Comparison of ENCODE assay signal across 25 cellular contexts in genomic region chr19:784541-784940, GRCh38. TPM values are rescaled to one million over a fixed set of nuclear protein-coding genes. Genes with fewer than 3 reads are reported as not detected.
DNase-seq lines count a peak whose midpoint lies in the region; ATAC-seq, FAIRE-seq and TF ChIP-seq lines count a peak whose summit lies in the region.
"Had no signal": no experiment of that assay in that cellular context is flagged by ENCODE, and none has a peak within 500 bp of the region (broad histone marks: within the 10 kb centered on the region; RNA-seq: fewer than 3 reads in every experiment).

No MANE protein-coding gene starts in this region.

- H3K9me3 ChIP-seq in HAP-1 (no peaks in the 10 kb centered on the region), SJSA1 (replicated peaks) (no peaks in the 10 kb centered on the region), left lung (no peaks in the 10 kb centered on the region)
- H3K9me3 ChIP-seq: ascending aorta, testis had no signal

- H3K36me3 ChIP-seq in HAP-1 (replicated peaks) (peaks cover 3% of the 10 kb centered on the region; the same call in 1 of the 2 replicates), SJSA1 (peaks cover 56% of the 10 kb centered on the region), left lung (no peaks in the 10 kb centered on the region)
- H3K36me3 ChIP-seq: ascending aorta had no signal

- DNase-seq in HAP-1 (ENCODE audit: low spot score in 2 of 2) (no peak), SJSA1 (ENCODE audit: low read depth in 1 of 2, low spot score in 2 of 2) (peak in 1 of 2 experiments; percentile 35), left lung (no peak), progenitor cell of endocrine pancreas (ENCODE audit: low spot score, unreplicated experiment) (no peak), GM12892 (ENCODE audit: insufficient read length) (no peak), HK-2 (ENCODE audit: unreplicated experiment) (no peak), NCI-H2227 (lab: John Stamatoyannopoulos, UW; ENCODE audit: unreplicated experiment) (no peak)
- DNase-seq: activated CD8-positive, alpha-beta T cell treated with anti-CD3 and anti-CD28 coated beads, Interleukin-2, amount 10 ng/mL, durations not matched to agents 7 days and 5 days; activated naive CD4-positive, alpha-beta T cell treated with anti-CD3 and anti-CD28 coated beads, Interleukin-2, amount 10 ng/mL, durations not matched to agents 7 days and 5 days; activated T-cell treated with anti-CD3 and anti-CD28 coated beads, Interleukin-2, amount 50 U/mL, for 24 hours; effector memory CD8-positive, alpha-beta T cell; glutamatergic neuron; NCI-H1048; NCI-H1930; testis had no signal

- no peak for TF ChIP-seq POLR2A in GM12892 (IDR thresholded peaks at IDR 0.05; ENCODE audit: low read depth, low read length)

- no peaks in the 10 kb centered on the region for H3K27me3 ChIP-seq in HAP-1 (ENCODE audit: low read depth)
- no peaks in the 10 kb centered on the region for H3K27me3 ChIP-seq in SJSA1 (replicated peaks)
- H3K27me3 ChIP-seq in left lung: no peaks in the 10 kb centered on the region
- H3K27me3 ChIP-seq: ascending aorta, testis had no signal

- TF ChIP-seq CTCF in left lung (IDR thresholded peaks at IDR 0.05) (no peak), progenitor cell of endocrine pancreas (IDR thresholded peaks at IDR 0.05; ENCODE audit: unreplicated experiment) (no peak)

- H3K4me1 ChIP-seq in HAP-1 (peaks cover 22% of the 10 kb centered on the region), SJSA1 (replicated peaks) (peaks cover 74% of the 10 kb centered on the region), left lung (peaks cover 20 to 58% of the 10 kb centered on the region in 2 donors)

- H3K27me3 Mint-ChIP-seq in progenitor cell of endocrine pancreas: no peaks in the 10 kb centered on the region
- H3K27me3 Mint-ChIP-seq: activated T-cell treated with anti-CD3 and anti-CD28 coated beads, Interleukin-2, amount 50 U/mL, for 24 hours had no signal

- H3K9me3 Mint-ChIP-seq in progenitor cell of endocrine pancreas (ENCODE audit: low read depth): no peaks in the 10 kb centered on the region
- H3K9me3 Mint-ChIP-seq: activated naive CD4-positive, alpha-beta T cell treated with anti-CD3 and anti-CD28 coated beads, Interleukin-2, amount 10 ng/mL, durations not matched to agents 7 days and 5 days; activated T-cell treated with anti-CD3 and anti-CD28 coated beads, Interleukin-2, amount 50 U/mL, for 24 hours; effector memory CD8-positive, alpha-beta T cell; stimulated activated effector memory CD8-positive, alpha-beta T cell treated with anti-CD3 and anti-CD28 coated beads, Interleukin-12 subunit alpha, Interleukin-12 subunit beta, amount 100 ng/mL, for 72 hours had no signal

- no peak for FAIRE-seq in GM12892 (lab: Jason Lieb, UNC)
- FAIRE-seq: G401.6 had no signal

- peaks cover 2% of the 10 kb centered on the region for H3K36me3 Mint-ChIP-seq in progenitor cell of endocrine pancreas (ENCODE audit: insufficient read depth)
- H3K36me3 Mint-ChIP-seq: activated naive CD4-positive, alpha-beta T cell treated with anti-CD3 and anti-CD28 coated beads, Interleukin-2, amount 10 ng/mL, durations not matched to agents 7 days and 5 days; stimulated activated effector memory CD8-positive, alpha-beta T cell treated with anti-CD3 and anti-CD28 coated beads, Interleukin-12 subunit alpha, Interleukin-12 subunit beta, amount 100 ng/mL, for 72 hours had no signal

- in situ Hi-C loops in HAP-1 (cut with MboI; ENCODE audit: low sequenced_read_pairs): no loop called here

- peak overlapping the region; percentile 34; the same call in 1 of the 2 replicates for H3K4me3 ChIP-seq in HAP-1
- peak overlapping the region; percentile 47 for H3K4me3 ChIP-seq in SJSA1
- peak overlapping the region; percentile 12 to 27 for H3K4me3 ChIP-seq in left lung
- H3K4me3 ChIP-seq: ascending aorta, testis had no signal

- H3K4me1 Mint-ChIP-seq in progenitor cell of endocrine pancreas (ENCODE audit: low read depth): peaks cover 20% of the 10 kb centered on the region
- H3K4me1 Mint-ChIP-seq: stimulated activated effector memory CD8-positive, alpha-beta T cell treated with anti-CD3 and anti-CD28 coated beads, Interleukin-12 subunit alpha, Interleukin-12 subunit beta, amount 100 ng/mL, for 72 hours had no signal

- intact Hi-C loops in left lung (cut with DNase I): no loop called here

- H3K27ac ChIP-seq in SJSA1: peak overlapping the region; percentile 95; the same call in 1 of the 2 replicates
- H3K27ac ChIP-seq in left lung: peak overlapping the region in 1 of 2 donors; percentile 83
- H3K27ac ChIP-seq: ascending aorta had no signal

- no peak overlapping the region for H3K27ac Mint-ChIP-seq in progenitor cell of endocrine pancreas
- H3K27ac Mint-ChIP-seq: activated CD8-positive, alpha-beta T cell treated with anti-CD3 and anti-CD28 coated beads, Interleukin-2, amount 10 ng/mL, durations not matched to agents 7 days and 5 days; activated naive CD4-positive, alpha-beta T cell treated with anti-CD3 and anti-CD28 coated beads, Interleukin-2, amount 10 ng/mL, durations not matched to agents 7 days and 5 days; activated T-cell treated with anti-CD3 and anti-CD28 coated beads, Interleukin-2, amount 50 U/mL, for 24 hours; effector memory CD8-positive, alpha-beta T cell; stimulated activated effector memory CD8-positive, alpha-beta T cell treated with anti-CD3 and anti-CD28 coated beads, Interleukin-12 subunit alpha, Interleukin-12 subunit beta, amount 100 ng/mL, for 72 hours had no signal

- ATAC-seq in left lung (peak; percentile 13), HG02798 (IDR thresholded peaks at IDR 0.05; ENCODE audit: poor library complexity, unreplicated experiment) (no peak)
- ATAC-seq: activated CD8-positive, alpha-beta T cell treated with anti-CD3 and anti-CD28 coated beads, Interleukin-2, amount 10 ng/mL, durations not matched to agents 7 days and 5 days; effector memory CD8-positive, alpha-beta T cell; SK-N-SH treated with all-trans-retinoic acid at 6 μM for 48 hours; stimulated activated effector memory CD8-positive, alpha-beta T cell treated with anti-CD3 and anti-CD28 coated beads, Interleukin-12 subunit alpha, Interleukin-12 subunit beta, amount 100 ng/mL, for 72 hours had no signal

- peak overlapping the region; percentile 54 for H3K4me3 Mint-ChIP-seq in progenitor cell of endocrine pancreas (ENCODE audit: low read depth)
- H3K4me3 Mint-ChIP-seq: activated CD8-positive, alpha-beta T cell treated with anti-CD3 and anti-CD28 coated beads, Interleukin-2, amount 10 ng/mL, durations not matched to agents 7 days and 5 days; activated naive CD4-positive, alpha-beta T cell treated with anti-CD3 and anti-CD28 coated beads, Interleukin-2, amount 10 ng/mL, durations not matched to agents 7 days and 5 days; activated T-cell treated with anti-CD3 and anti-CD28 coated beads, Interleukin-2, amount 50 U/mL, for 24 hours; CD14-positive monocyte; effector memory CD8-positive, alpha-beta T cell; stimulated activated effector memory CD8-positive, alpha-beta T cell treated with anti-CD3 and anti-CD28 coated beads, Interleukin-12 subunit alpha, Interleukin-12 subunit beta, amount 100 ng/mL, for 72 hours had no signal

RNA-seq across cellular contexts. Expression of gene PTBP1, which starts 12.7 kb away (rescaled TPM):
- total RNA-seq in SJSA1 (2014; rRNA removed; shearing (Covaris generic)): 177 and 308 TPM in 2 replicates
- total RNA-seq in left lung (100 to 1,000 TPM; 236 to 354 TPM), progenitor cell of endocrine pancreas (497 and 500 TPM in 2 replicates)
- polyA plus RNA-seq in GM12892 (2012; ENCODE audit: missing spikeins): 115 TPM

RNA-seq across cellular contexts. Expression of gene MISP, which starts 33.6 kb away (rescaled TPM):
- total RNA-seq in SJSA1 (2014; rRNA removed; shearing (Covaris generic)): 0.11 TPM in 1 of 2 replicates, not detected in the other
- total RNA-seq in left lung (10 to 100 TPM; 19.2 to 44.0 TPM), progenitor cell of endocrine pancreas (1.1 and 2.5 TPM in 2 replicates)
- not detected for polyA plus RNA-seq in GM12892 (2012; ENCODE audit: missing spikeins)
- total RNA-seq: activated CD8-positive, alpha-beta T cell treated with anti-CD3 and anti-CD28 coated beads, Interleukin-2, amount 10 ng/mL, durations not matched to agents 7 days and 5 days; ascending aorta; fibroblast of lung had no signal
- polyA plus RNA-seq: CD14-positive monocyte, fibroblast of lung had no signal

RNA-seq across cellular contexts. Expression of gene PLPPR3, which starts 37.2 kb away (rescaled TPM):
- 1.1 and 2.3 TPM in 2 replicates for total RNA-seq in SJSA1 (2014; rRNA removed; shearing (Covaris generic))
- 1 to 10 TPM; 1.6 to 1.9 TPM for total RNA-seq in left lung
- 128 and 129 TPM in 2 replicates for total RNA-seq in progenitor cell of endocrine pancreas
- not detected for polyA plus RNA-seq in GM12892 (2012; ENCODE audit: missing spikeins)
- total RNA-seq: activated CD8-positive, alpha-beta T cell treated with anti-CD3 and anti-CD28 coated beads, Interleukin-2, amount 10 ng/mL, durations not matched to agents 7 days and 5 days; ascending aorta; lower leg skin; omental fat pad had no signal
- polyA plus RNA-seq: CD14-positive monocyte had no signal

RNA-seq across cellular contexts. Expression of gene AZU1, which starts 43.1 kb away (rescaled TPM):
- total RNA-seq in SJSA1 (2014; rRNA removed; shearing (Covaris generic)): not detected in 2 replicates
- 1 to 10 TPM; 1.3 TPM for total RNA-seq in left lung
- 4.8 and 5.1 TPM in 2 replicates for total RNA-seq in progenitor cell of endocrine pancreas
- not detected for polyA plus RNA-seq in GM12892 (2012; ENCODE audit: missing spikeins)
- total RNA-seq: activated CD8-positive, alpha-beta T cell treated with anti-CD3 and anti-CD28 coated beads, Interleukin-2, amount 10 ng/mL, durations not matched to agents 7 days and 5 days; ascending aorta had no signal
- polyA plus RNA-seq: fibroblast of lung had no signal

RNA-seq across cellular contexts. Expression of gene PRTN3, which starts 56.3 kb away (rescaled TPM):
- total RNA-seq in SJSA1 (2014; rRNA removed; shearing (Covaris generic)): not detected in 2 replicates
- under 1 TPM; 0.55 to 0.58 TPM for total RNA-seq in left lung
- total RNA-seq in progenitor cell of endocrine pancreas: not detected in 2 replicates
- polyA plus RNA-seq in GM12892 (2012; ENCODE audit: missing spikeins): not detected
- total RNA-seq: activated CD8-positive, alpha-beta T cell treated with anti-CD3 and anti-CD28 coated beads, Interleukin-2, amount 10 ng/mL, durations not matched to agents 7 days and 5 days; ascending aorta; fibroblast of lung; omental fat pad had no signal
- polyA plus RNA-seq: AG04450, CD14-positive monocyte, fibroblast of lung had no signal

Comparison
In these comparisons a context has a peak if more than half of its experiments do, and no peak if none do; other contexts are left out.
1. RNA of gene PLPPR3, which starts 37.2 kb away (total RNA-seq): 128 to 129 TPM in progenitor cell of endocrine pancreas; 1.6 to 1.9 TPM in left lung and 1.1 to 2.3 TPM in SJSA1; every median in the first group is over 10 times any median in the second.
2. Peak in every context shown above with its lines, with median percentiles within 50 percentile points of each other: H3K4me3 ChIP-seq.